In the genomic region with DNA sequence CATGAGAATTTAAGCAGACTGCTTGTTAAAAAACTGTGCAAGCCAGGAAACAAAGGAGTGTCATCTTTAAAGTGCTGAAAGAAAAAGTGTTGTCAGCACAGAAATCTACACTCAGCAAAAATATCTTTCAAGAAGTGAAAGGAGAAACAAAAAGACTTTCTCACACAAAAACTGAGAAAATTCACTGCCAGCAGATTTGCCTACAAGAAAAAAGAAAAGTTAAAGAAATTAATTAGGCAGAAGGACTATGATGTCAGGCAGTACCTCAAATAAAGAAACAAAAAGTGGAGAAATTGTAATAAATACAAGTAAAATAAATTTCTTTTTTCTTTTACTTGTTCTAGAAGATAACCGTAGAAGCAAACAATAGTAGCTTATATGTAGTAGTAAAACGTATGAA, we compare ENCODE assay signal across 22 cellular contexts.
A peak's percentile ranks its signal among the peaks of the same experiment; 100 is the strongest.
DNase-seq lines count a peak whose midpoint lies in the region; ATAC-seq, FAIRE-seq and TF ChIP-seq lines count a peak whose summit lies in the region.
"Had no signal": no experiment of that assay in that cellular context is flagged by ENCODE, and none has a peak within 500 bp of the region (broad histone marks: within the 10 kb centered on the region; RNA-seq: fewer than 3 reads in every experiment).

No MANE protein-coding gene starts in this region.

- no peak for TF ChIP-seq POLR2A in HepG2 (IDR thresholded peaks at IDR 0.05; ENCODE audit: insufficient read depth in 1 of 2, low read depth in 2 of 2, low read length in 2 of 2)
- TF ChIP-seq POLR2A in right lobe of liver (IDR thresholded peaks at IDR 0.05) = no peak
- TF ChIP-seq POLR2A in K562 (conservative IDR thresholded peaks at IDR 0.05) = no peak
- TF ChIP-seq POLR2A in stomach (IDR thresholded peaks at IDR 0.05) = no peak

- H3K27me3 Mint-ChIP-seq in nephron (ENCODE audit: low read depth) = peaks cover 6% of the 10 kb centered on the region
- H3K27me3 Mint-ChIP-seq: B cell; CD4-positive, alpha-beta T cell had no signal

- intact Hi-C loops in HepG2 (cut with micrococcal nuclease; ENCODE audit: unreplicated experiment) = no loop called here
- intact Hi-C loops in right lobe of liver (cut with DNase I) = no loop called here
- intact Hi-C loops in K562 (cut with micrococcal nuclease) = no loop called here
- intact Hi-C loops in kidney (cut with DNase I) = no loop called here
- intact Hi-C loops in stomach (cut with DNase I; ENCODE audit: low total_unique reads) = no loop called here

- H3K79me2 ChIP-seq in HepG2 (ENCODE audit: insufficient read depth, low read length) (no peaks in the 10 kb centered on the region), K562 (ENCODE audit: control insufficient read depth, insufficient read depth, low read length) (no peaks in the 10 kb centered on the region)

- no peaks in the 10 kb centered on the region for H3K27me3 ChIP-seq in HepG2 (ENCODE audit: control insufficient read depth in 1 of 2, insufficient read depth in 2 of 2, low read length in 2 of 2)
- H3K27me3 ChIP-seq in right lobe of liver = no peaks in the 10 kb centered on the region
- H3K27me3 ChIP-seq in K562 (ENCODE audit: control insufficient read depth in 2 of 2, insufficient read depth in 2 of 2, low read length in 2 of 2) = no peaks in the 10 kb centered on the region; a peak in 2 of 5 replicates
- H3K27me3 ChIP-seq in stomach = no peaks in the 10 kb centered on the region
- H3K27me3 ChIP-seq: BLaER1 treated with 17β-estradiol and CSF1 and Interleukin-3, amounts not matched to agents 10 nM and 100 nM had no signal

- H3K9ac ChIP-seq in HepG2 (ENCODE audit: insufficient read depth, low read depth, low read length) (no peak overlapping the region), K562 (ENCODE audit: insufficient read depth in 1 of 2, low read depth in 2 of 2, low read length in 2 of 2) (no peak overlapping the region), kidney (ENCODE audit: low read length in 2 of 2) (no peak overlapping the region)
- H3K9ac ChIP-seq: BLaER1 treated with 17β-estradiol and CSF1 and Interleukin-3, amounts not matched to agents 10 nM and 100 nM had no signal

- H3K4me2 ChIP-seq in HepG2 (ENCODE audit: low read depth, low read length) = no peak overlapping the region
- H3K4me2 ChIP-seq in K562 (ENCODE audit: insufficient read depth, low read length) = no peak overlapping the region
- H3K4me2 ChIP-seq: A549 had no signal

- no peaks in the 10 kb centered on the region for H3K36me3 Mint-ChIP-seq in nephron (ENCODE audit: low read depth)
- H3K36me3 Mint-ChIP-seq: CD8-positive, alpha-beta T cell had no signal

- CTCF ChIA-PET in HepG2 (lab: Yijun Ruan, JAX; ENCODE audit: low intra/inter-chr PET ratio, low total read pairs) = no interaction called here
- CTCF ChIA-PET in K562 (lab: Yijun Ruan, JAX; ENCODE audit: low intra/inter-chr PET ratio) = no interaction called here

- no peak overlapping the region for H3K4me3 ChIP-seq in HepG2 (replicated peaks in 1 of 3; ENCODE audit: insufficient read depth in 1 of 3, low read depth in 2 of 3, low read length in 3 of 3)
- no peak overlapping the region for H3K4me3 ChIP-seq in right lobe of liver
- H3K4me3 ChIP-seq in K562 = no peak overlapping the region
- H3K4me3 ChIP-seq in kidney (ENCODE audit: low read length in 2 of 2) = no peak overlapping the region
- no peak overlapping the region for H3K4me3 ChIP-seq in stomach
- H3K4me3 ChIP-seq: A549; BLaER1 treated with 17β-estradiol and CSF1 and Interleukin-3, amounts not matched to agents 10 nM and 100 nM had no signal

- H3K27ac Mint-ChIP-seq in nephron = peak overlapping the region; percentile 18 to 31 (median 20)
- H3K27ac Mint-ChIP-seq: B cell; CD4-positive, alpha-beta T cell; CD8-positive, alpha-beta T cell had no signal

- H3K27ac ChIP-seq in HepG2 (ENCODE audit: extremely low read length, insufficient read depth, low read length) = no peak overlapping the region
- H3K27ac ChIP-seq in right lobe of liver = no peak overlapping the region
- H3K27ac ChIP-seq in K562 (ENCODE audit: extremely low read depth, low read depth, low read length) = no peak overlapping the region
- H3K27ac ChIP-seq in kidney (ENCODE audit: low read depth in 2 of 2, low read length in 2 of 2) = no peak overlapping the region
- H3K27ac ChIP-seq in stomach = no peak overlapping the region
- H3K27ac ChIP-seq: 22Rv1, A549, C4-2B had no signal

- peaks cover 19% of the 10 kb centered on the region for H3K4me1 Mint-ChIP-seq in nephron
- H3K4me1 Mint-ChIP-seq: B cell had no signal

- BruUV-seq in HepG2 (replicated peaks; lab: Mats Ljungman, UMichigan) (no TSS peak), K562 (replicated peaks; lab: Mats Ljungman, UMichigan) (no TSS peak)

- TF ChIP-seq EP300 in HepG2 (IDR thresholded peaks at IDR 0.05; ENCODE audit: low read depth in 2 of 2, low read length in 2 of 2) = no peak
- TF ChIP-seq EP300 in HepG2 (CRISPR knock-in tag; IDR thresholded peaks at IDR 0.05; ENCODE audit: borderline replicate concordance) = no peak
- no peak for TF ChIP-seq EP300 in K562 (IDR thresholded peaks at IDR 0.05; ENCODE audit: low read length)
- TF ChIP-seq EP300 in stomach (IDR thresholded peaks at IDR 0.05) = no peak

- H4K20me1 ChIP-seq in HepG2 (ENCODE audit: insufficient read depth, low read length) (no peaks in the 10 kb centered on the region), K562 (replicated peaks; ENCODE audit: control insufficient read depth, insufficient read depth, low read length) (no peaks in the 10 kb centered on the region)
- H4K20me1 ChIP-seq: BLaER1 treated with 17β-estradiol and CSF1 and Interleukin-3, amounts not matched to agents 10 nM and 100 nM had no signal

- no peak for ATAC-seq in HepG2
- ATAC-seq in right lobe of liver = no peak
- no peak for ATAC-seq in K562
- ATAC-seq: A549; CD8-positive, alpha-beta T cell had no signal

- no peak overlapping the region for H3K4me3 Mint-ChIP-seq in nephron
- H3K4me3 Mint-ChIP-seq: B cell; CD4-positive, alpha-beta T cell; CD8-positive, alpha-beta T cell had no signal

- H3K9me1 ChIP-seq in K562 (ENCODE audit: control insufficient read depth, insufficient read depth, low read length) = no peaks in the 10 kb centered on the region

- H2AFZ ChIP-seq in HepG2 (ENCODE audit: low read length) (no peak overlapping the region), K562 (ENCODE audit: low read depth, low read length) (no peak overlapping the region)

- H3K9me3 Mint-ChIP-seq in nephron = no peaks in the 10 kb centered on the region
- H3K9me3 Mint-ChIP-seq: CD4-positive, alpha-beta T cell; CD8-positive, alpha-beta T cell had no signal

- H3K9me3 ChIP-seq in HepG2 (ENCODE audit: low read length) = no peaks in the 10 kb centered on the region
- no peaks in the 10 kb centered on the region for H3K9me3 ChIP-seq in right lobe of liver
- H3K9me3 ChIP-seq in K562 (replicated peaks; ENCODE audit: control insufficient read depth, insufficient read depth, low read depth, low read length) = no peaks in the 10 kb centered on the region
- no peaks in the 10 kb centered on the region for H3K9me3 ChIP-seq in kidney (ENCODE audit: control insufficient read depth in 1 of 2, low read length in 2 of 2)
- no peaks in the 10 kb centered on the region for H3K9me3 ChIP-seq in stomach
- H3K9me3 ChIP-seq: A549; BLaER1 treated with 17β-estradiol and CSF1 and Interleukin-3, amounts not matched to agents 10 nM and 100 nM; Caco-2 had no signal

- no peak for TF ChIP-seq RAD21 in HepG2 (CRISPR knock-in tag; IDR thresholded peaks at IDR 0.05)
- no peak for TF ChIP-seq RAD21 in K562 (CRISPR knock-in tag; conservative IDR thresholded peaks at IDR 0.05 in 1 of 2, IDR thresholded peaks at IDR 0.05 in 1 of 2)

- no peaks in the 10 kb centered on the region for H3K4me1 ChIP-seq in HepG2 (ENCODE audit: insufficient read depth, low read length)
- H3K4me1 ChIP-seq in right lobe of liver = no peaks in the 10 kb centered on the region
- no peaks in the 10 kb centered on the region for H3K4me1 ChIP-seq in K562 (replicated peaks in 1 of 2; ENCODE audit: control insufficient read depth in 2 of 2, insufficient read depth in 2 of 2, low read length in 2 of 2)
- no peaks in the 10 kb centered on the region for H3K4me1 ChIP-seq in kidney (ENCODE audit: control insufficient read depth in 1 of 2, insufficient read depth in 1 of 2, low read depth in 1 of 2, low read length in 2 of 2)
- H3K4me1 ChIP-seq in stomach = no peaks in the 10 kb centered on the region
- H3K4me1 ChIP-seq: A549, Caco-2 had no signal

- in situ Hi-C loops in HepG2 (cut with HindIII; ENCODE audit: extremely low pct_ligation_motif_present, low pct_unique_long_range_greater_than_20kb) = no loop called here
- in situ Hi-C loops in K562 (cut with MboI) = no loop called here

- 39% methylated on average over 2 of the region's 2 CpGs for WGBS in HepG2 (ENCODE audit: low lambda C conversion rate)
- WGBS in right lobe of liver (ENCODE audit: insufficient coverage, low coverage, low lambda C conversion rate, missing lambda C conversion rate) = 88% methylated on average over 2 of the region's 2 CpGs
- 0% methylated on average over 2 of the region's 2 CpGs for WGBS in K562 (ENCODE audit: insufficient coverage, low coverage, missing lambda C conversion rate)
- 79 to 94% (median 85%) methylated on average over 2 of the region's 2 CpGs for WGBS in stomach, 5 donors

- DNase-seq in HepG2 (ENCODE audit: low spot score) (no peak), right lobe of liver (no peak), K562 (ENCODE audit: extremely low read depth in 1 of 4, low spot score in 3 of 4) (no peak), kidney (no peak), stomach (no peak)
- DNase-seq: AML-193; Caco-2; Calu3; CD4-positive, alpha-beta T cell; CD8-positive, alpha-beta T cell; DMS79 treated with DMSO at 0.1 percent for 48 hours; GF-D8 had no signal

- H3K36me3 ChIP-seq in HepG2 (replicated peaks in 1 of 2; ENCODE audit: control insufficient read depth in 1 of 2, insufficient read depth in 2 of 2, low read length in 2 of 2) (no peaks in the 10 kb centered on the region), right lobe of liver (no peaks in the 10 kb centered on the region), K562 (ENCODE audit: control insufficient read depth, insufficient read depth, low read length) (no peaks in the 10 kb centered on the region), kidney (ENCODE audit: control insufficient read depth in 1 of 2, insufficient read depth in 2 of 2, low read length in 2 of 2) (no peaks in the 10 kb centered on the region), stomach (no peaks in the 10 kb centered on the region)
- H3K36me3 ChIP-seq: BLaER1 treated with 17β-estradiol and CSF1 and Interleukin-3, amounts not matched to agents 10 nM and 100 nM had no signal

- TF ChIP-seq CTCF in HepG2 (CRISPR knock-in tag; IDR thresholded peaks at IDR 0.05) (no peak), right lobe of liver (IDR thresholded peaks at IDR 0.05) (no peak), K562 (IDR thresholded peaks at IDR 0.05 in 2 of 3, conservative IDR thresholded peaks at IDR 0.05 in 1 of 3; ENCODE audit: insufficient read depth in 2 of 3, low read depth in 1 of 3, low read length in 3 of 3) (no peak), nephron (IDR thresholded peaks at IDR 0.05; ENCODE audit: unreplicated experiment in 3 of 3) (no peak), kidney (IDR thresholded peaks at IDR 0.05; ENCODE audit: borderline replicate concordance, extremely low read depth, insufficient read depth) (no peak), stomach (IDR thresholded peaks at IDR 0.05) (no peak)

- POLR2A ChIA-PET in HepG2 (lab: Yijun Ruan, JAX) (no interaction called here), K562 (lab: Yijun Ruan, JAX) (no interaction called here)

- FAIRE-seq in HepG2 (lab: Jason Lieb, UNC) = no peak
- no peak for FAIRE-seq in K562 (lab: Jason Lieb, UNC)
- no peak for FAIRE-seq in kidney (lab: Jason Lieb, UNC)
- FAIRE-seq: A549, D721Med, G401.6, GM12892, GM18507 had no signal

Comparison
In these comparisons a context has a peak if more than half of its experiments do, and no peak if none do; other contexts are left out.
1. Of the 241 proteins assayed by ChIP-seq in both HepG2 and K562: peak only in HepG2: MAFF; only in K562: MAFG; in both: none; in neither: 238; mixed calls (peak in some experiments, not most) for 1.